ENCODE assay signal across 8 cellular contexts in genomic region chr7:30321992-30322637, GRCh38. TPM values are rescaled to one million over a fixed set of nuclear protein-coding genes. Genes with fewer than 3 reads are reported as not detected.
A peak's percentile ranks its signal among the peaks of the same experiment; 100 is the strongest.
DNase-seq lines count a peak whose midpoint lies in the region; ATAC-seq and TF ChIP-seq lines count a peak whose summit lies in the region.

No MANE protein-coding gene starts in this region.

- TF ChIP-seq EP300 in suprapubic skin (IDR thresholded peaks at IDR 0.05): no peak

- H3K9me3 ChIP-seq in SK-N-MC (ENCODE audit: low read depth, low read length): no peaks in the 10 kb centered on the region
- H3K9me3 ChIP-seq in suprapubic skin: no peaks in the 10 kb centered on the region

- DNase-seq in DMS 273 (lab: John Stamatoyannopoulos, UW; ENCODE audit: unreplicated experiment) (peak; percentile 83), SK-N-MC (ENCODE audit: low read depth, low spot score) (no peak), germinal center (ENCODE audit: low spot score) (peak; percentile 24), suprapubic skin (ENCODE audit: low spot score in 2 of 2) (no peak), NCI-H187 treated with DMSO at 0.1 percent for 48 hours (lab: John Stamatoyannopoulos, UW) (no peak), DMS79 treated with DMSO at 0.1 percent for 48 hours (lab: John Stamatoyannopoulos, UW) (no peak)

- peak; percentile 79 for ATAC-seq in GM19324 (IDR thresholded peaks at IDR 0.05; ENCODE audit: low FRiP score, unreplicated experiment)
- peak; percentile 77 for ATAC-seq in HG03159 (IDR thresholded peaks at IDR 0.05; ENCODE audit: unreplicated experiment)

- TF ChIP-seq POLR2A in suprapubic skin (IDR thresholded peaks at IDR 0.05): no peak

- no peaks in the 10 kb centered on the region for H3K27me3 ChIP-seq in suprapubic skin

- H3K27ac ChIP-seq in SK-N-MC (peak overlapping the region; percentile 88), suprapubic skin (peak overlapping the region; percentile 49)

- WGBS in suprapubic skin: 22% methylated on average over 6 of the region's 6 CpGs

- H3K4me3 ChIP-seq in SK-N-MC (peak overlapping the region; percentile 77), suprapubic skin (peak overlapping the region; percentile 26)

- no peak for TF ChIP-seq CTCF in suprapubic skin (IDR thresholded peaks at IDR 0.05)

- peak overlapping the region; percentile 79 for H3K9ac ChIP-seq in SK-N-MC (ENCODE audit: insufficient read length)

- peaks cover 47% of the 10 kb centered on the region for H3K4me1 ChIP-seq in suprapubic skin

- H3K36me3 ChIP-seq in SK-N-MC (ENCODE audit: insufficient read depth, low read length): no peaks in the 10 kb centered on the region
- H3K36me3 ChIP-seq in suprapubic skin: peaks cover 3% of the 10 kb centered on the region

RNA-seq across cellular contexts. Expression of gene ZNRF2, which starts 37.7 kb away (rescaled TPM):
- total RNA-seq in suprapubic skin: 10 to 100 TPM; 23.8 to 39.3 (median 34.6) TPM

Comparison
In these comparisons a context has a peak if more than half of its experiments do, and no peak if none do; other contexts are left out.
1. DNase-seq: peak in DMS 273 (single experiment) and germinal center (single experiment); none in SK-N-MC (single experiment), suprapubic skin (0 of 2), NCI-H187 treated with DMSO at 0.1 percent for 48 hours (single experiment) and DMS79 treated with DMSO at 0.1 percent for 48 hours (single experiment).